ENCODE assay signal across 1 cellular context in the genomic region with DNA sequence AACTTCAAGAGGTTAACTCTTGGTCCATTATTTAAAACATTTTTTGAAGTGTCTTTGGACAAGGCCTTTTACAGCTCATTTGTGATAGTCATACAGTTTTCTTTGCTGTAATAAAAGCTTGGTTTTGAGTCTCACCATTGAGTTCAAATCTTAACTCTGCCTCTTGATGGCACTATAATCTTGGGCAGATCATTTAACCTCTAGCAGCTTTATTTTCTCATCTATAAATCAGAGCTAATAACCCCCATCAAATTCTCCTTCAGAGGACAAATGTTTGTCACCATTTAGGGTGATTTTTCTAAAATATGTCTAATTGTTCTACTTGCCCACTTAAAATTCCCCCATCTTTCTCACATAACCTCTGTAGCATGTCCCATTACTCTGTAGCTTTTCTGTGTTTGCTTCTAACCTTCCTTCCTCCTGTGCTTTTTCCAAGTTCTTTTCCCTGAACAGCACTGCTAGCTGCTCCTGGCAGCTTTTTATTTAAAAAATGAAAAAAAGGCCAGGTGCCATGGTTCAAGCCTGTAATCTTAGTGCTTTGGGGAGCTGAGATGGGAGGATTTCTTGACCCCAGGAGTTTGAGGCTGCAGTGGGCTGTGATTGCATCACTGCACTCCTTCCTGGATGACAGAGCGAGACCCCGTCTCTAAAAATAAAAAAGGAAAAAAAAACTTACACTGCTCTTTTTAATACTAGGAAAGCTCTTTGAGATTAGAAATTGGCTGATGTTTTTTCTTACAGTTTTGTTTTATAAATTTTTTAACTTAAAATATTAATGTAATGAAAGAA.
TF ChIP-seq lines count a peak whose summit lies in the region.

No MANE protein-coding gene starts in this region.

TF ChIP-seq in H1, 55 proteins besides CTCF, POLR2A, EP300 and RAD21:
- TF ChIP-seq POLR2AphosphoS5 (IDR thresholded peaks at IDR 0.05; ENCODE audit: low read depth, low read length) (no peak), CEBPB (IDR thresholded peaks at IDR 0.05; ENCODE audit: low read depth, low read length) (peak; percentile 76), CBX8 (IDR thresholded peaks at IDR 0.05; ENCODE audit: borderline replicate concordance, low read depth, low read length) (no peak), TCF12 (IDR thresholded peaks at IDR 0.05; ENCODE audit: low read depth, low read length) (no peak), TEAD4 (IDR thresholded peaks at IDR 0.05; ENCODE audit: low read depth, low read length) (no peak), SIX5 (IDR thresholded peaks at IDR 0.05; ENCODE audit: low read depth, low read length) (no peak)
- TF ChIP-seq, protein P1, sequence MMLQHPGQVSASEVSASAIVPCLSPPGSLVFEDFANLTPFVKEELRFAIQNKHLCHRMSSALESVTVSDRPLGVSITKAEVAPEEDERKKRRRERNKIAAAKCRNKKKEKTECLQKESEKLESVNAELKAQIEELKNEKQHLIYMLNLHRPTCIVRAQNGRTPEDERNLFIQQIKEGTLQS (IDR thresholded peaks at IDR 0.05; ENCODE audit: insufficient read depth, low read depth, low read length) = 0 out of 2 replicates have a peak, but pooled peaks have one; percentile 37
